26 cellular contexts compared by ENCODE assay signal in the genomic region with DNA sequence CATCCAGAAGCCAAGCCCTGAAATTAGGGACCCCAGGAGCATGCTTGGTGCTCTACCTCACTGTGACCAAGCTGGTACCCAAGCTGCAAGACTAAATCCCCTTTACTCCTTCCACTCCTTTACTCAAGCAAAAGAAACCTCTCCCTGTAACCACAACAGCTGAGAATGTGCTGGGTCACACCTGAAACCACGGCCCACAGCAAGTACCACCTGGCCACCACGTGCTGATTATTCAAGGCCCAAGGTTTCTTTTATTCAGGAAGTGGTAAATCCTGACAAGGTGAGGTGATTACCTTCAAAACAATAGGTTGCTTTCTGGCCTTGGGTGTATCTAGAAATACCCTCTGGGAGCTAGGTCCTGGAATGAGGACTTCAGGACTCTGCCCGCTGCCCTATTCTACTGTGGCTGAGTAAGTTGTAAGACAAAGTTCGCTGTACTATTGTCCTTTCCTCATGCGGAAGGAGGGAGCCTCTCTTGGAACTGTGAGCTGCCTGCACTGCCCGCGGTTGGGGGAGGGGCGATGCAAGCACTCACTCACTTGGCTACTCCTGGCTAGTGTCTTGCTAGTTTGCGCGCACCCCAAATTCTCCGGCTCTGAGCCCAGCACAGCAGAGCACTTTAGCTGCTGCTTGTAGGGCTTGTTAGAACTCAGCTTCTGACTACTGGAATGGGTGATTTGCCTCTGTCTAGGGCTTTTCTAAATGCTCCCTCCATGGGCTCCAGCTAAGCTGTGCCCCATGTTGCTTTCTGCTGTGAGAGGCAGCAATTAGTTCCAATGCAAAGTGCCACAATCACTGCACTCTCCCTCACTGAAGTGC.
DNase-seq lines count a peak whose midpoint lies in the region; ATAC-seq and TF ChIP-seq lines count a peak whose summit lies in the region.
"Had no signal": no experiment of that assay in that cellular context is flagged by ENCODE, and none has a peak within 500 bp of the region (broad histone marks: within the 10 kb centered on the region; RNA-seq: fewer than 3 reads in every experiment).

No MANE protein-coding gene starts in this region.

- H3K36me3 ChIP-seq in KMS-11 (ENCODE audit: insufficient read depth), result no peaks in the 10 kb centered on the region
- H3K36me3 ChIP-seq: ascending aorta, heart right ventricle, pancreas, sigmoid colon, transverse colon had no signal

- H3K27me3 Mint-ChIP-seq in progenitor cell of endocrine pancreas, result no peaks in the 10 kb centered on the region
- H3K27me3 Mint-ChIP-seq: activated naive CD4-positive, alpha-beta T cell treated with anti-CD3 and anti-CD28 coated beads, Interleukin-2, amount 50 U/mL, for 24 hours; CD4-positive, alpha-beta memory T cell; stimulated activated naive CD8-positive, alpha-beta T cell treated with anti-CD3 and anti-CD28 coated beads, Interleukin-15, Interleukin-2, amounts not matched to agents 100 ng/mL and 50 ng/mL, for 24 hours had no signal

- no peaks in the 10 kb centered on the region for H3K27me3 ChIP-seq in KMS-11 (ENCODE audit: insufficient read depth, low read depth)
- H3K27me3 ChIP-seq: ascending aorta, sigmoid colon, transverse colon had no signal

- H3K27ac Mint-ChIP-seq in progenitor cell of endocrine pancreas, result peak overlapping the region; percentile 76
- H3K27ac Mint-ChIP-seq: activated naive CD4-positive, alpha-beta T cell treated with anti-CD3 and anti-CD28 coated beads, Interleukin-2, amount 50 U/mL, for 24 hours; CD4-positive, alpha-beta memory T cell; stimulated activated naive CD8-positive, alpha-beta T cell treated with anti-CD3 and anti-CD28 coated beads, Interleukin-15, Interleukin-2, amounts not matched to agents 100 ng/mL and 50 ng/mL, for 24 hours had no signal

- peaks cover 31% of the 10 kb centered on the region for H3K4me1 ChIP-seq in KMS-11 (ENCODE audit: low read depth, poor library complexity, severe bottlenecking)
- H3K4me1 ChIP-seq: ascending aorta, heart right ventricle, pancreas, sigmoid colon, transverse colon had no signal

- H3K27ac ChIP-seq in KMS-11, result peak overlapping the region; percentile 71
- H3K27ac ChIP-seq: ascending aorta, GM23248, heart right ventricle, pancreas, RWPE1, sigmoid colon, transverse colon had no signal

- peak overlapping the region; percentile 62 for H2AFZ ChIP-seq in KMS-11 (ENCODE audit: low read depth)
- H2AFZ ChIP-seq: GM23248 had no signal

- peak overlapping the region; percentile 50; the same call in 1 of the 2 replicates for H3K4me2 ChIP-seq in KMS-11

- H3K36me3 Mint-ChIP-seq in progenitor cell of endocrine pancreas (ENCODE audit: insufficient read depth), result peaks cover 4% of the 10 kb centered on the region
- H3K36me3 Mint-ChIP-seq: activated naive CD4-positive, alpha-beta T cell treated with anti-CD3 and anti-CD28 coated beads, Interleukin-2, amount 50 U/mL, for 24 hours; CD4-positive, alpha-beta memory T cell had no signal

- H3K9ac ChIP-seq in KMS-11, result peak overlapping the region; percentile 34; the same call in 1 of the 2 replicates
- H3K9ac ChIP-seq: GM23248 had no signal

- TF ChIP-seq CTCF in KMS-11 (conservative IDR thresholded peaks at IDR 0.05; ENCODE audit: low read depth, low read length) (no peak), progenitor cell of endocrine pancreas (IDR thresholded peaks at IDR 0.05; ENCODE audit: unreplicated experiment) (no peak)

- peak; percentile 66 for DNase-seq in ecto neural progenitor cell (ENCODE audit: low spot score)
- peak; percentile 46 for DNase-seq in iPS-NIHi11 (ENCODE audit: low spot score)
- peak; percentile 14 for DNase-seq in progenitor cell of endocrine pancreas (ENCODE audit: low spot score, unreplicated experiment)
- DNase-seq in mesenteric fat pad (ENCODE audit: low spot score), result no peak
- no peak for DNase-seq in HuH-7.5 (ENCODE audit: low spot score)
- DNase-seq in NCI-H146 (lab: John Stamatoyannopoulos, UW), result no peak
- DNase-seq: CD4-positive, alpha-beta memory T cell; DND-41; GM23248; heart right ventricle; mucosa of descending colon; NCI-H1694 treated with DMSO at 0.1 percent for 48 hours; NK-92 treated with Interleukin-12 subunit alpha and Interleukin-12 subunit beta, amount 100 ng/mL, for 24 hours; pancreas; sigmoid colon; T-helper 9 cell; transverse colon had no signal

- ATAC-seq in HG02623 (IDR thresholded peaks at IDR 0.05; ENCODE audit: unreplicated experiment), result no peak
- ATAC-seq: activated CD4-positive, CD25-positive, alpha-beta regulatory T cell treated with anti-CD3 and anti-CD28 coated beads, Interleukin-2, amount 50 U/mL, for 24 hours; heart right ventricle; left lobe of liver; mucosa of descending colon; pancreas; SK-N-SH treated with all-trans-retinoic acid at 6 μM for 48 hours had no signal

- H3K4me3 Mint-ChIP-seq in progenitor cell of endocrine pancreas (ENCODE audit: low read depth), result no peak overlapping the region
- H3K4me3 Mint-ChIP-seq: activated naive CD4-positive, alpha-beta T cell treated with anti-CD3 and anti-CD28 coated beads, Interleukin-2, amount 50 U/mL, for 24 hours; CD4-positive, alpha-beta memory T cell; stimulated activated naive CD8-positive, alpha-beta T cell treated with anti-CD3 and anti-CD28 coated beads, Interleukin-15, Interleukin-2, amounts not matched to agents 100 ng/mL and 50 ng/mL, for 24 hours had no signal

- peaks cover 22% of the 10 kb centered on the region for H3K9me3 Mint-ChIP-seq in progenitor cell of endocrine pancreas (ENCODE audit: low read depth)

- H3K79me2 ChIP-seq in KMS-11 (ENCODE audit: insufficient read depth, low read depth), result no peaks in the 10 kb centered on the region

- H3K4me3 ChIP-seq in KMS-11 (IDR thresholded peaks at IDR 0.05; ENCODE audit: insufficient read depth, low read depth, low read length), result no peak overlapping the region
- H3K4me3 ChIP-seq: ascending aorta, GM23248, heart right ventricle, mucosa of descending colon, pancreas, sigmoid colon, transverse colon had no signal

- peaks cover 5% of the 10 kb centered on the region for H3K4me1 Mint-ChIP-seq in progenitor cell of endocrine pancreas (ENCODE audit: low read depth)
- H3K4me1 Mint-ChIP-seq: activated naive CD4-positive, alpha-beta T cell treated with anti-CD3 and anti-CD28 coated beads, Interleukin-2, amount 50 U/mL, for 24 hours; CD4-positive, alpha-beta memory T cell had no signal

- no peaks in the 10 kb centered on the region for H4K20me1 ChIP-seq in KMS-11 (ENCODE audit: insufficient read depth)

Comparison
In these comparisons a context has a peak if more than half of its experiments do, and no peak if none do; other contexts are left out.
1. DNase-seq: peak in ecto neural progenitor cell (single experiment), iPS-NIHi11 (single experiment) and progenitor cell of endocrine pancreas (single experiment); none in mesenteric fat pad (single experiment), HuH-7.5 (single experiment) and NCI-H146 (single experiment).